8 cellular contexts compared by ENCODE assay signal in the genomic region with DNA sequence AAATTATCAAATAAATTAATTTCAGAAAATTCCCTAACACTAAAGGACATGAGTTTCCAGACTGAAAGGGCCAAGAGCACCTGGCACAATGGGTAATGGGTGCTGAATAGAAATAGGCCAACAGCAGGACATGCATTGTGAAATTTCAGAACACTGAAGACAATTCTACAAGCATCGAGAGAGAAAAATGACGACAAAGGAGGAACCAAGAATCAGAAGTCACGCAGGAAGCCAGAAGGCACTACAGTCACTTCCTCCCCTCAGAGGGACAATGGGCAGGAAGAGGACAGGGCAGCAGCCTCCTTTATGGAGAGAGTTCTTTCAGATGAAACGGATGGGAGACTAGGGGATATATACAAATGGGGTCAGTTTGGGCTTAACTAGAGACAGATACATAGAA. TPM values are rescaled to one million over a fixed set of nuclear protein-coding genes. Genes with fewer than 3 reads are reported as not detected.
DNase-seq lines count a peak whose midpoint lies in the region; ATAC-seq and TF ChIP-seq lines count a peak whose summit lies in the region.

No MANE protein-coding gene starts in this region.

- H4K20me1 ChIP-seq in Loucy (ENCODE audit: insufficient read depth, low read length, poor library complexity, severe bottlenecking): no peaks in the 10 kb centered on the region

- no peak overlapping the region for H3K9ac ChIP-seq in Loucy (ENCODE audit: low read depth, low read length, poor library complexity, severe bottlenecking)

- in situ Hi-C loops in GM13977 (cut with MboI; ENCODE audit: low pct_unique_long_range_greater_than_20kb, low sequenced_read_pairs, unreplicated experiment): loop anchor here (10.0 to 25.0 kb wide), 2 partner anchors 335 to 478 kb away; no protein-coding TSS in a partner anchor

- H2AFZ ChIP-seq in Loucy (ENCODE audit: low read length): 0 out of 2 replicates have a peak overlapping the region, but pooled peaks have one; percentile 20

- peaks cover 15 to 24% of the 10 kb centered on the region in 2 donors for H3K4me1 Mint-ChIP-seq in natural killer cell

- no peaks in the 10 kb centered on the region for H3K36me3 Mint-ChIP-seq in natural killer cell

- no peaks in the 10 kb centered on the region for H3K4me1 ChIP-seq in Loucy (ENCODE audit: insufficient read depth, low read length, poor library complexity, severe bottlenecking)
- no peaks in the 10 kb centered on the region for H3K4me1 ChIP-seq in ascending aorta

- ATAC-seq in natural killer cell (peak; percentile 75 to 78 (median 76)), HG03354 (IDR thresholded peaks at IDR 0.05; ENCODE audit: poor library complexity, severe bottlenecking, unreplicated experiment) (no peak), GM19328 (IDR thresholded peaks at IDR 0.05; ENCODE audit: unreplicated experiment) (no peak)

- TF ChIP-seq CTCF in GM13977 (IDR thresholded peaks at IDR 0.05; ENCODE audit: extremely low read depth, insufficient read depth, missing control alignments): no peak
- no peak for TF ChIP-seq CTCF in Loucy (conservative IDR thresholded peaks at IDR 0.05; ENCODE audit: low read length)
- TF ChIP-seq CTCF in natural killer cell (IDR thresholded peaks at IDR 0.05): no peak
- no peak for TF ChIP-seq CTCF in ascending aorta (IDR thresholded peaks at IDR 0.05)

- peak overlapping the region; percentile 84 to 85 for H3K27ac Mint-ChIP-seq in natural killer cell

- intact Hi-C loops in natural killer cell (cut with micrococcal nuclease) (no loop called here), ascending aorta (cut with DNase I) (no loop called here)

- H3K4me3 Mint-ChIP-seq in natural killer cell: peak overlapping the region; percentile 10

- H3F3A ChIP-seq in Loucy (ENCODE audit: low read depth): no peaks in the 10 kb centered on the region

- no peaks in the 10 kb centered on the region for H3K9me2 ChIP-seq in Loucy (replicated peaks; ENCODE audit: low read depth, low read length)

- H3K4me3 ChIP-seq in Loucy (ENCODE audit: low read length, poor library complexity, severe bottlenecking) (no peak overlapping the region), ascending aorta (no peak overlapping the region)

- H3K27me3 ChIP-seq in Loucy (ENCODE audit: insufficient read depth, low read length, poor library complexity, severe bottlenecking): no peaks in the 10 kb centered on the region
- H3K27me3 ChIP-seq in ascending aorta: no peaks in the 10 kb centered on the region

- no peaks in the 10 kb centered on the region for H3K27me3 Mint-ChIP-seq in natural killer cell (ENCODE audit: low read depth in 2 of 2)

- H3K9me3 Mint-ChIP-seq in natural killer cell: no peaks in the 10 kb centered on the region

- no peak overlapping the region for H3K4me2 ChIP-seq in Loucy (ENCODE audit: low read depth, low read length, poor library complexity, severe bottlenecking)

- H3K36me3 ChIP-seq in Loucy (ENCODE audit: insufficient read depth, low read length) (no peaks in the 10 kb centered on the region; the same call in 1 of the 2 replicates), ascending aorta (peaks cover 0 to 4% of the 10 kb centered on the region in 2 donors)

- no peaks in the 10 kb centered on the region for H3K9me3 ChIP-seq in Loucy (ENCODE audit: insufficient read depth, low read depth, low read length)
- H3K9me3 ChIP-seq in ascending aorta: no peaks in the 10 kb centered on the region

- peak overlapping the region; percentile 54 for H3K27ac ChIP-seq in cingulate gyrus (ENCODE audit: low read depth, low read length)
- no peak overlapping the region for H3K27ac ChIP-seq in ascending aorta

- DNase-seq in GM13977 (ENCODE audit: low spot score) (peak; percentile 39), natural killer cell (no peak), ascending aorta (ENCODE audit: low spot score in 2 of 2) (no peak), DMS79 treated with DMSO at 0.1 percent for 48 hours (lab: John Stamatoyannopoulos, UW) (no peak)

- no peaks in the 10 kb centered on the region for H3K79me2 ChIP-seq in Loucy (ENCODE audit: insufficient read depth, low read length)

RNA-seq across cellular contexts. Expression of a gene that starts 22.7 kb away (rescaled TPM):
- total RNA-seq in natural killer cell (10 to 100 TPM; 49.9 to 67.4 (median 59.9) TPM), ascending aorta (114 TPM)

RNA-seq across cellular contexts. Expression of a gene that starts 29.6 kb away (rescaled TPM):
- total RNA-seq in natural killer cell (10 to 100 TPM; 41.5 to 50.6 (median 46.9) TPM), ascending aorta (52.5 TPM)

RNA-seq across cellular contexts. Expression of a gene that starts 36.6 kb away (rescaled TPM):
- total RNA-seq in natural killer cell (10 to 100 TPM; 45.6 to 54.7 (median 53.8) TPM), ascending aorta (41.4 TPM)

Comparison
In these comparisons a context has a peak if more than half of its experiments do, and no peak if none do; other contexts are left out.
1. ATAC-seq: peak in natural killer cell (3 of 3); none in HG03354 (single experiment) and GM19328 (single experiment).